ENCODE assay signal across 16 cellular contexts in genomic region chr9:38445154-38446043, GRCh38. TPM values are rescaled to one million over a fixed set of nuclear protein-coding genes. Genes with fewer than 3 reads are reported as not detected.
A peak's percentile ranks its signal among the peaks of the same experiment; 100 is the strongest.
DNase-seq lines count a peak whose midpoint lies in the region; ATAC-seq and TF ChIP-seq lines count a peak whose summit lies in the region.
"Had no signal": no experiment of that assay in that cellular context is flagged by ENCODE, and none has a peak within 500 bp of the region (broad histone marks: within the 10 kb centered on the region; RNA-seq: fewer than 3 reads in every experiment).

No MANE protein-coding gene starts in this region.

- DNase-seq in mesenchymal stem cell (no peak), foreskin keratinocyte (no peak), SK-N-SH (no peak), NCI-H2227 (lab: John Stamatoyannopoulos, UW; ENCODE audit: unreplicated experiment) (no peak), brain microvascular endothelial cell (no peak)
- DNase-seq: activated CD4-positive, CD25-positive, alpha-beta regulatory T cell treated with anti-CD3 and anti-CD28 coated beads, Interleukin-2, amount 50 U/mL, for 72 hours; activated naive CD8-positive, alpha-beta T cell treated with anti-CD3 and anti-CD28 coated beads, Interleukin-2, amount 10 ng/mL, durations not matched to agents 7 days and 5 days; DMS 273 treated with DMSO at 0.1 percent for 48 hours; NCI-H1105; substantia nigra had no signal

- no peak for TF ChIP-seq EP300 in SK-N-SH (IDR thresholded peaks at IDR 0.05; ENCODE audit: borderline replicate concordance in 1 of 2, low read depth in 1 of 2, low read length in 1 of 2)

- no peaks in the 10 kb centered on the region for H3F3A ChIP-seq in SK-N-SH (replicated peaks; ENCODE audit: insufficient read depth)

- no peak for TF ChIP-seq CTCF in foreskin keratinocyte (conservative IDR thresholded peaks at IDR 0.05)
- TF ChIP-seq CTCF in SK-N-SH (IDR thresholded peaks at IDR 0.05) = no peak
- no peak for TF ChIP-seq CTCF in brain microvascular endothelial cell (IDR thresholded peaks at IDR 0.05; ENCODE audit: low read depth, low read length, missing control alignments)

- H2BK120ac ChIP-seq in mesenchymal stem cell (ENCODE audit: low read depth, low read length) = no peak overlapping the region

- H3K9me3 ChIP-seq in mesenchymal stem cell (ENCODE audit: control insufficient read depth, low read length) = no peaks in the 10 kb centered on the region
- H3K9me3 ChIP-seq in SK-N-SH = no peaks in the 10 kb centered on the region

- H3K79me2 ChIP-seq in SK-N-SH (ENCODE audit: insufficient read depth) = no peaks in the 10 kb centered on the region

- H3K4ac ChIP-seq in mesenchymal stem cell (ENCODE audit: low read depth in 1 of 2, low read length in 2 of 2) = no peak overlapping the region

- H3K4me2 ChIP-seq in mesenchymal stem cell (ENCODE audit: low read length, poor library complexity, severe bottlenecking) (no peak overlapping the region), SK-N-SH (no peak overlapping the region)

- H3K9ac ChIP-seq in mesenchymal stem cell (ENCODE audit: low read length) = no peak overlapping the region
- no peak overlapping the region for H3K9ac ChIP-seq in SK-N-SH

- H4K8ac ChIP-seq in mesenchymal stem cell (ENCODE audit: low read length) = no peak overlapping the region

- peak overlapping the region; percentile 15 for H2AK5ac ChIP-seq in mesenchymal stem cell (ENCODE audit: low read length, severe bottlenecking)

- no peak overlapping the region for H2BK15ac ChIP-seq in mesenchymal stem cell (ENCODE audit: low read depth, poor library complexity, severe bottlenecking)

- H3K9me2 ChIP-seq in SK-N-SH = no peaks in the 10 kb centered on the region

- H3K4me1 ChIP-seq in mesenchymal stem cell (ENCODE audit: control insufficient read depth, insufficient read depth, low read depth, low read length) (peaks cover 8% of the 10 kb centered on the region), foreskin keratinocyte (peaks cover 14% of the 10 kb centered on the region), SK-N-SH (ENCODE audit: control insufficient read depth in 1 of 2, insufficient read depth in 2 of 2, low read depth in 1 of 2, low read length in 1 of 2) (no peaks in the 10 kb centered on the region)

- H3K27me3 ChIP-seq in mesenchymal stem cell (ENCODE audit: control insufficient read depth in 1 of 2, insufficient read depth in 1 of 2, low read length in 2 of 2) = peaks cover 0 to 28% of the 10 kb centered on the region in 2 experiments
- H3K27me3 ChIP-seq in foreskin keratinocyte = peaks cover 12% of the 10 kb centered on the region
- H3K27me3 ChIP-seq in SK-N-SH (ENCODE audit: insufficient read depth) = no peaks in the 10 kb centered on the region
- H3K27me3 ChIP-seq in brain microvascular endothelial cell (replicated peaks) = peaks cover 4% of the 10 kb centered on the region

- H3K14ac ChIP-seq in mesenchymal stem cell (ENCODE audit: low read length in 2 of 2) = no peak overlapping the region

- H3K79me1 ChIP-seq in mesenchymal stem cell (replicated peaks; ENCODE audit: low read length, poor library complexity, severe bottlenecking) = no peaks in the 10 kb centered on the region

- H4K91ac ChIP-seq in mesenchymal stem cell (ENCODE audit: low read length) = no peak overlapping the region

- H2BK12ac ChIP-seq in mesenchymal stem cell (ENCODE audit: low read length in 2 of 2) = no peak overlapping the region

- in situ Hi-C loops in brain microvascular endothelial cell (cut with HindIII; ENCODE audit: low pct_ligation_motif_present, low sequenced_read_pairs) = no loop called here

- H3K23ac ChIP-seq in mesenchymal stem cell (ENCODE audit: low read length in 2 of 2) = no peak overlapping the region

- POLR2A ChIA-PET in SK-N-SH (lab: Yijun Ruan, JAX) = no interaction called here

- CTCF ChIA-PET in SK-N-SH (lab: Yijun Ruan, JAX) = interaction anchor here (1.4 kb wide), 1 partner anchor 28 kb away, joined by 3 read pairs; no protein-coding TSS in a partner anchor

- peak overlapping the region in 1 of 2 experiments; percentile 26 for H3K4me3 ChIP-seq in mesenchymal stem cell (ENCODE audit: insufficient read depth in 1 of 2, low read depth in 1 of 2, low read length in 2 of 2)
- H3K4me3 ChIP-seq in SK-N-SH (ENCODE audit: low read depth in 2 of 2, low read length in 1 of 2) = no peak overlapping the region
- no peak overlapping the region for H3K4me3 ChIP-seq in brain microvascular endothelial cell (ENCODE audit: low read depth, low read length)

- H4K20me1 ChIP-seq in SK-N-SH (ENCODE audit: insufficient read depth) = no peaks in the 10 kb centered on the region

- no peak for TF ChIP-seq RAD21 in SK-N-SH (IDR thresholded peaks at IDR 0.05; ENCODE audit: low read length)

- H3K27ac ChIP-seq in mesenchymal stem cell (ENCODE audit: low read length, poor library complexity, severe bottlenecking) (no peak overlapping the region), foreskin keratinocyte (no peak overlapping the region), SK-N-SH (ENCODE audit: low read depth in 2 of 2, low read length in 1 of 2) (no peak overlapping the region), brain microvascular endothelial cell (no peak overlapping the region)

- no peaks in the 10 kb centered on the region for H3K36me3 ChIP-seq in mesenchymal stem cell (ENCODE audit: control insufficient read depth in 1 of 2, insufficient read depth in 2 of 2, low read depth in 1 of 2, low read length in 2 of 2)
- H3K36me3 ChIP-seq in SK-N-SH (replicated peaks in 1 of 2; ENCODE audit: control insufficient read depth in 1 of 2, insufficient read depth in 2 of 2, low read length in 1 of 2) = no peaks in the 10 kb centered on the region
- no peaks in the 10 kb centered on the region for H3K36me3 ChIP-seq in brain microvascular endothelial cell (replicated peaks)

- no peak overlapping the region for H3K18ac ChIP-seq in mesenchymal stem cell (ENCODE audit: low read depth in 1 of 2, low read length in 2 of 2)

- 94% methylated on average over 8 of the region's 11 CpGs for WGBS in mesenchymal stem cell
- WGBS in SK-N-SH (ENCODE audit: low lambda C conversion rate) = 55% methylated on average over 11 of the region's 11 CpGs

- ATAC-seq in GM18907 (IDR thresholded peaks at IDR 0.05; ENCODE audit: unreplicated experiment) (peak; percentile 97), GM21786 (IDR thresholded peaks at IDR 0.05; ENCODE audit: unreplicated experiment) (peak; percentile 93), HG03442 (IDR thresholded peaks at IDR 0.05; ENCODE audit: unreplicated experiment) (peak; percentile 76), foreskin keratinocyte (no peak)
- ATAC-seq: HCT116 had no signal

- no peak overlapping the region for H2BK5ac ChIP-seq in mesenchymal stem cell (ENCODE audit: low read depth, low read length, poor library complexity, severe bottlenecking)

- H2AFZ ChIP-seq in mesenchymal stem cell (ENCODE audit: low read depth, low read length) = no peak overlapping the region
- no peak overlapping the region for H2AFZ ChIP-seq in SK-N-SH (ENCODE audit: low read depth)

TF ChIP-seq in SK-N-SH, 30 proteins besides CTCF, POLR2A, EP300 and RAD21:
- TF ChIP-seq ELF1 (IDR thresholded peaks at IDR 0.05) (no peak), NFIC (IDR thresholded peaks at IDR 0.05; ENCODE audit: borderline replicate concordance) (no peak), NRF1 (IDR thresholded peaks at IDR 0.05; ENCODE audit: low read depth, low read length) (no peak), SIN3A (IDR thresholded peaks at IDR 0.05; ENCODE audit: borderline replicate concordance, low read depth, low read length) (no peak)

RNA-seq across cellular contexts. Expression of gene IGFBPL1, which starts 21.1 kb away (rescaled TPM):
- polyA plus RNA-seq in mesenchymal stem cell (2013, experiment 1 of 2) = 0.08 TPM
- polyA plus RNA-seq in mesenchymal stem cell (2013, experiment 2 of 2) = not detected
- total RNA-seq in foreskin keratinocyte = 0.46 TPM in 1 of 2 replicates, not detected in the other
- polyA plus RNA-seq in foreskin keratinocyte (0.20 TPM in 1 of 2 replicates, not detected in the other), SK-N-SH (2012; rRNA removed) (0.41 and 1.5 TPM in 2 replicates)
- 0.63 and 1.5 TPM in 2 replicates for polyA plus RNA-seq in SK-N-SH (2012; cell fraction: cytosol; rRNA removed)
- polyA plus RNA-seq in SK-N-SH (2012; cell fraction: nucleus; rRNA removed) = 0.07 and 0.19 TPM in 2 replicates
- total RNA-seq: activated naive CD8-positive, alpha-beta T cell treated with anti-CD3 and anti-CD28 coated beads, Interleukin-2, amount 10 ng/mL, durations not matched to agents 7 days and 5 days; natural killer cell treated with Interleukin-12 subunit alpha and Interleukin-12 subunit beta and Interleukin-15 and Interleukin-18, amount 100 ng/mL, for 72 hours; RPMI7951 had no signal

RNA-seq across cellular contexts. Expression of gene ALDH1B1, which starts 52.9 kb away (rescaled TPM):
- polyA plus RNA-seq in mesenchymal stem cell (2013, experiment 1 of 2) = 10.5 TPM
- polyA plus RNA-seq in mesenchymal stem cell (2013, experiment 2 of 2) = 9.8 TPM
- total RNA-seq in foreskin keratinocyte = 29.8 and 38.4 TPM in 2 replicates
- polyA plus RNA-seq in foreskin keratinocyte (15.3 and 21.3 TPM in 2 replicates), SK-N-SH (2012; rRNA removed) (16.5 and 18.4 TPM in 2 replicates)
- 13.5 and 17.5 TPM in 2 replicates for polyA plus RNA-seq in SK-N-SH (2012; cell fraction: cytosol; rRNA removed)
- 5.5 and 8.1 TPM in 2 replicates for polyA plus RNA-seq in SK-N-SH (2012; cell fraction: nucleus; rRNA removed)
